10 cellular contexts compared by ENCODE assay signal in genomic region chr17:40516581-40517285, GRCh38. TPM values are rescaled to one million over a fixed set of nuclear protein-coding genes. Genes with fewer than 3 reads are reported as not detected.
DNase-seq lines count a peak whose midpoint lies in the region; ATAC-seq and TF ChIP-seq lines count a peak whose summit lies in the region.
"Had no signal": no experiment of that assay in that cellular context is flagged by ENCODE, and none has a peak within 500 bp of the region (broad histone marks: within the 10 kb centered on the region; RNA-seq: fewer than 3 reads in every experiment).

No MANE protein-coding gene starts in this region.

- H3K4ac ChIP-seq in IMR-90 (ENCODE audit: low read depth, low read length): peak overlapping the region; percentile 81

- H2AK5ac ChIP-seq in IMR-90 (ENCODE audit: low read depth, low read length): peak overlapping the region; percentile 87

- TF ChIP-seq EP300 in upper lobe of left lung (IDR thresholded peaks at IDR 0.05): no peak

- H3K18ac ChIP-seq in IMR-90 (ENCODE audit: low read depth, low read length): peak overlapping the region; percentile 51; the same call in 1 of the 2 replicates

- TF ChIP-seq CTCF in GM12865 (IDR thresholded peaks at IDR 0.05; ENCODE audit: insufficient read depth, low read depth, low read length, missing control alignments): no peak
- TF ChIP-seq CTCF in IMR-90 (conservative IDR thresholded peaks at IDR 0.05; ENCODE audit: low read depth, low read length): no peak
- TF ChIP-seq CTCF in activated B cell treated with CpG ODN at 0.5 μM for 24 hours (IDR thresholded peaks at IDR 0.05): no peak
- no peak for TF ChIP-seq CTCF in endothelial cell (IDR thresholded peaks at IDR 0.05; ENCODE audit: unreplicated experiment)
- no peak for TF ChIP-seq CTCF in upper lobe of left lung (IDR thresholded peaks at IDR 0.05)

- peaks cover 33% of the 10 kb centered on the region for H3K9me1 ChIP-seq in IMR-90 (ENCODE audit: insufficient read depth, low read length)

- H3K9ac ChIP-seq in IMR-90 (ENCODE audit: low read depth, low read length): no peak overlapping the region

- dilution Hi-C loops in IMR-90 (cut with HindIII; ENCODE audit: low sequenced_read_pairs, unreplicated experiment): no loop called here

- BruUV-seq in IMR-90 (replicated peaks; lab: Mats Ljungman, UMichigan): no TSS peak

- peak overlapping the region; percentile 74 for H3K4me3 Mint-ChIP-seq in activated B cell treated with CpG ODN at 0.5 μM for 24 hours
- peak overlapping the region; percentile 16 for H3K4me3 Mint-ChIP-seq in endothelial cell (ENCODE audit: unreplicated experiment)

- H3K36me3 ChIP-seq in IMR-90 (ENCODE audit: control insufficient read depth, insufficient read depth, low read length) (no peaks in the 10 kb centered on the region), upper lobe of left lung (no peaks in the 10 kb centered on the region)
- H3K36me3 ChIP-seq: uterus had no signal

- H3K4me3 ChIP-seq in GM12865 (ENCODE audit: low read depth, low read length): no peak overlapping the region
- no peak overlapping the region for H3K4me3 ChIP-seq in IMR-90 (ENCODE audit: insufficient read depth, low read depth, low read length)
- H3K4me3 ChIP-seq in upper lobe of left lung: no peak overlapping the region
- H3K4me3 ChIP-seq: uterus had no signal

- H3K14ac ChIP-seq in IMR-90 (replicated peaks; ENCODE audit: low read depth, low read length): peak overlapping the region; percentile 75; the same call in 1 of the 2 replicates

- peak overlapping the region; percentile 77 for H2BK20ac ChIP-seq in IMR-90 (ENCODE audit: low read depth, low read length)

- no peaks in the 10 kb centered on the region for H3K27me3 Mint-ChIP-seq in activated B cell treated with CpG ODN at 0.5 μM for 24 hours
- H3K27me3 Mint-ChIP-seq in endothelial cell (ENCODE audit: unreplicated experiment): peaks cover 6% of the 10 kb centered on the region

- H3K36me3 Mint-ChIP-seq in activated B cell treated with CpG ODN at 0.5 μM for 24 hours (ENCODE audit: low read depth) (no peaks in the 10 kb centered on the region), endothelial cell (ENCODE audit: low read depth, unreplicated experiment) (peaks cover under 1% of the 10 kb centered on the region)

- H3K27ac ChIP-seq in IMR-90 (ENCODE audit: insufficient read depth, low read length) (peak overlapping the region; percentile 3; the same call in 1 of the 2 replicates), upper lobe of left lung (no peak overlapping the region)
- H3K27ac ChIP-seq: HL-60, uterus had no signal

- peak overlapping the region; percentile 36; the same call in 1 of the 2 replicates for H3K56ac ChIP-seq in IMR-90 (ENCODE audit: extremely low read depth, insufficient read depth, low read length)

- H4K5ac ChIP-seq in IMR-90 (ENCODE audit: low read depth, low read length): peak overlapping the region; percentile 26; the same call in 1 of the 2 replicates

- POLR2A ChIA-PET in IMR-90 (lab: Charles Lee; ENCODE audit: unreplicated experiment): interaction anchor here (0.6 kb wide), 1 partner anchor 26 kb away, joined by 4 read pairs; no protein-coding TSS in a partner anchor
- POLR2A ChIA-PET in activated B cell treated with CpG ODN at 0.5 μM for 24 hours (lab: Charles Lee): interaction anchor here (0.7 to 1.7 kb wide), 8 partner anchors 15 to 98 kb away, joined by 3 to 31 read pairs (median 4); partner anchors contain the start of gene IGFBP4

- H3K4me2 ChIP-seq in IMR-90 (ENCODE audit: low read depth, low read length): no peak overlapping the region; the same call in 1 of the 2 replicates

- peak overlapping the region; percentile 67 for H2AFZ ChIP-seq in IMR-90 (replicated peaks; ENCODE audit: low read length, poor library complexity)

- no peaks in the 10 kb centered on the region for H3K27me3 ChIP-seq in IMR-90 (ENCODE audit: control insufficient read depth, insufficient read depth, low read length)
- no peaks in the 10 kb centered on the region for H3K27me3 ChIP-seq in upper lobe of left lung
- H3K27me3 ChIP-seq: uterus had no signal

- TF ChIP-seq RAD21 in IMR-90 (IDR thresholded peaks at IDR 0.05; ENCODE audit: low read length): no peak

- CTCF ChIA-PET in IMR-90 (lab: Yijun Ruan, JAX): interaction anchor here (0.6 to 1.2 kb wide), 3 partner anchors 11 to 327 kb away, joined by 3 to 4 read pairs (median 3); no protein-coding TSS in a partner anchor
- CTCF ChIA-PET in activated B cell treated with CpG ODN at 0.5 μM for 24 hours (lab: Charles Lee): interaction anchor here (0.6 to 2.1 kb wide), 7 partner anchors 15 to 154 kb away, joined by 3 to 11 read pairs (median 4); no protein-coding TSS in a partner anchor

- 30% methylated on average over 2 of the region's 3 CpGs; no CpG with 5 or more reads in 1 of the 2 experiments for WGBS in IMR-90 (ENCODE audit: extremely low coverage in 2 of 2, insufficient read length in 1 of 2), 2 experiments
- WGBS in upper lobe of left lung, 2 donors: 34 to 36% methylated on average over 2 to 3 of the region's 3 CpGs

- peak overlapping the region; percentile 79 for H2BK120ac ChIP-seq in IMR-90 (ENCODE audit: low read depth, low read length)

- peak overlapping the region; percentile 75 for H2BK5ac ChIP-seq in IMR-90 (ENCODE audit: low read depth, low read length, poor library complexity, severe bottlenecking)

- no peaks in the 10 kb centered on the region for H3K9me3 ChIP-seq in IMR-90 (ENCODE audit: control insufficient read depth, insufficient read depth, low read length)
- H3K9me3 ChIP-seq in upper lobe of left lung: no peaks in the 10 kb centered on the region
- H3K9me3 ChIP-seq: uterus had no signal

- H4K91ac ChIP-seq in IMR-90 (ENCODE audit: insufficient read depth, low read depth, low read length): peak overlapping the region; percentile 48

- no peaks in the 10 kb centered on the region for H3K9me3 Mint-ChIP-seq in activated B cell treated with CpG ODN at 0.5 μM for 24 hours
- H3K9me3 Mint-ChIP-seq in endothelial cell (ENCODE audit: unreplicated experiment): no peaks in the 10 kb centered on the region

- peak overlapping the region; percentile 86 for H2AK9ac ChIP-seq in IMR-90 (replicated peaks; ENCODE audit: low read depth, low read length, poor library complexity)

- no peaks in the 10 kb centered on the region for H4K20me1 ChIP-seq in IMR-90 (ENCODE audit: insufficient read depth, low read length)

- H3K79me1 ChIP-seq in IMR-90 (ENCODE audit: low read depth in 1 of 2, low read length in 2 of 2): peaks cover 5 to 11% of the 10 kb centered on the region in 2 experiments; a peak in 2 of 4 replicates

- ATAC-seq in IMR-90 (ENCODE audit: low read depth) (no peak), activated B cell treated with CpG ODN at 0.5 μM for 24 hours (ENCODE audit: low read depth) (peak; percentile 87), upper lobe of left lung (ENCODE audit: low FRiP score in 2 of 2) (no peak)

- DNase-seq in GM12865 (ENCODE audit: low read depth) (peak; percentile 83), IMR-90 (no peak), activated B cell treated with CpG ODN at 0.5 μM for 24 hours (no peak), endothelial cell (ENCODE audit: low spot score) (no peak), NCI-H1436 treated with DMSO at 0.1 percent for 48 hours (lab: John Stamatoyannopoulos, UW) (no peak), upper lobe of left lung (no peak), amygdala (lab: John Stamatoyannopoulos, UW) (no peak)
- DNase-seq in stimulated activated CD8-positive, alpha-beta memory T cell treated with anti-CD3 and anti-CD28 coated beads, Interleukin-4, amount 100 ng/mL, for 24 hours (ENCODE audit: low read depth): peak; percentile 17

- H3K4me1 Mint-ChIP-seq in activated B cell treated with CpG ODN at 0.5 μM for 24 hours: peaks cover 62% of the 10 kb centered on the region
- H3K4me1 Mint-ChIP-seq in endothelial cell (ENCODE audit: unreplicated experiment): peaks cover 19% of the 10 kb centered on the region

- peak overlapping the region; percentile 69 for H3K27ac Mint-ChIP-seq in activated B cell treated with CpG ODN at 0.5 μM for 24 hours
- H3K27ac Mint-ChIP-seq in endothelial cell (ENCODE audit: unreplicated experiment): peak overlapping the region; percentile 27

- intact Hi-C loops in IMR-90 (cut with micrococcal nuclease): no loop called here
- intact Hi-C loops in activated B cell treated with CpG ODN at 0.5 μM for 24 hours (cut with micrococcal nuclease): loop anchor here (1.0 to 5.0 kb wide), 2 partner anchors 15 to 34 kb away; no protein-coding TSS in a partner anchor

- TF ChIP-seq POLR2A in IMR-90 (IDR thresholded peaks at IDR 0.05; ENCODE audit: low read depth, low read length): no peak
- no peak for TF ChIP-seq POLR2A in upper lobe of left lung (IDR thresholded peaks at IDR 0.05)

- H4K8ac ChIP-seq in IMR-90 (ENCODE audit: low read depth in 2 of 2, low read length in 2 of 2): peak overlapping the region; percentile 3 to 62

- 0 out of 2 replicates have a peak overlapping the region, but pooled peaks have one; percentile 21 for H3K23ac ChIP-seq in IMR-90 (ENCODE audit: low read depth, low read length)

- in situ Hi-C loops in IMR-90 (cut with MboI; ENCODE audit: low sequenced_read_pairs): no loop called here

- H2BK15ac ChIP-seq in IMR-90 (ENCODE audit: low read depth, low read length): peak overlapping the region; percentile 52; the same call in 2 of the 3 replicates

- H3K4me1 ChIP-seq in IMR-90 (ENCODE audit: control insufficient read depth, insufficient read depth, low read length) (peaks cover 31% of the 10 kb centered on the region), upper lobe of left lung (peaks cover 19 to 35% (median 29%) of the 10 kb centered on the region in 4 donors)
- H3K4me1 ChIP-seq: uterus had no signal

TF ChIP-seq in IMR-90, 13 proteins besides CTCF, POLR2A, EP300 and RAD21 (continues in another document):
- TF ChIP-seq RCOR1 (IDR thresholded peaks at IDR 0.05; ENCODE audit: insufficient replicate concordance, low read length) (no peak), SMC3 (IDR thresholded peaks at IDR 0.05; ENCODE audit: low read depth, low read length) (no peak), MXI1 (IDR thresholded peaks at IDR 0.05; ENCODE audit: borderline replicate concordance, low read depth, low read length) (no peak)

RNA-seq across cellular contexts. Expression of gene TNS4, which starts 15.3 kb away (rescaled TPM):
- total RNA-seq in IMR-90 (2012; rRNA removed) (0.28 TPM in 1 of 2 replicates, not detected in the other), activated B cell treated with CpG ODN at 0.5 μM for 24 hours (0.18 TPM in 1 of 2 replicates, not detected in the other), endothelial cell (ENCODE audit: unreplicated experiment) (0.08 TPM), upper lobe of left lung (1 to 10 TPM in 4 of 6 donors, under 1 TPM in 1, not detected in 1; 0.54 to 5.1 (median 1.1) TPM)
- 0.07 TPM in 1 of 2 replicates, not detected in the other for polyA plus RNA-seq in IMR-90 (2012; rRNA removed)
- polyA plus RNA-seq in IMR-90 (2012; cell fraction: cytosol; rRNA removed): 0.07 and 0.08 TPM in 2 replicates
- polyA plus RNA-seq in IMR-90 (2012; cell fraction: nucleus; rRNA removed; ENCODE audit: low replicate concordance): 0.33 and 0.57 TPM in 2 replicates

RNA-seq across cellular contexts. Expression of gene CCR7, which starts 48.5 kb away (rescaled TPM):
- total RNA-seq in IMR-90 (2012; rRNA removed): 0.28 and 0.36 TPM in 2 replicates
- 0.14 and 0.22 TPM in 2 replicates for polyA plus RNA-seq in IMR-90 (2012; rRNA removed)
- polyA plus RNA-seq in IMR-90 (2012; cell fraction: cytosol; rRNA removed): 0.16 TPM in 1 of 2 replicates, not detected in the other
- polyA plus RNA-seq in IMR-90 (2012; cell fraction: nucleus; rRNA removed; ENCODE audit: low replicate concordance): 0.23 and 0.39 TPM in 2 replicates
- 572 and 573 TPM in 2 replicates for total RNA-seq in activated B cell treated with CpG ODN at 0.5 μM for 24 hours
- 0.51 TPM for total RNA-seq in endothelial cell (ENCODE audit: unreplicated experiment)
- 1 to 10 TPM in 3 of 6 donors, under 1 TPM in 1, not detected in 2; 0.30 to 2.8 (median 1.4) TPM for total RNA-seq in upper lobe of left lung

Comparison
In these comparisons a context has a peak if more than half of its experiments do, and no peak if none do; other contexts are left out.
1. DNase-seq: peak in GM12865 (single experiment) and stimulated activated CD8-positive, alpha-beta memory T cell treated with anti-CD3 and anti-CD28 coated beads, Interleukin-4, amount 100 ng/mL, for 24 hours (single experiment); none in IMR-90 (single experiment), activated B cell treated with CpG ODN at 0.5 μM for 24 hours (single experiment), endothelial cell (single experiment), NCI-H1436 treated with DMSO at 0.1 percent for 48 hours (single experiment), upper lobe of left lung (0 of 2) and amygdala (0 of 56).
2. RNA of gene CCR7, which starts 48.5 kb away (total RNA-seq): 572 to 573 TPM in activated B cell treated with CpG ODN at 0.5 μM for 24 hours; 0.30 to 2.8 TPM in upper lobe of left lung, 0.51 TPM in endothelial cell (single experiment) and 0.28 to 0.36 TPM in IMR-90; every median in the first group is over 100 times any median in the second.